In the genomic region with DNA sequence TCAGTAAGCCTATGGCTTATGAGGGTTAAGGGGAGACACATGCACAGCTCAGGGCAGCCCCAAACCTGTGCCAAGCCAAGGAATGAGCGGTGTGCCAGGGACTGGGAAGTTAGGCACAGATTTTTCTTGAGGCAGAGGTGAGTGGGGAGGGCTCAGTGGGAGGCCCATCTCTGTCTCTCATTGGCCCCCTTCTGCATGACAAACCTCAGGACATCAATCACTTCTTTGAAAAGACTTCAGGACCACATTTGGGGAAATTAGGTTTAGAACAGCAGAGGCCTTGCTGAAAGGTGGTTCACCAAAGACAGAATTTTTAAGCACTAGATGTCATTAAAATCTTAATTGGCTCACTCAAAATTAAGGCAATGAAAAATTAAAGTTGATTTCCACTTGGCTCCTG, we compare ENCODE assay signal across 15 cellular contexts. TPM values are rescaled to one million over a fixed set of nuclear protein-coding genes. Genes with fewer than 3 reads are reported as not detected.
DNase-seq lines count a peak whose midpoint lies in the region; ATAC-seq and TF ChIP-seq lines count a peak whose summit lies in the region.
"Had no signal": no experiment of that assay in that cellular context is flagged by ENCODE, and none has a peak within 500 bp of the region (broad histone marks: within the 10 kb centered on the region; RNA-seq: fewer than 3 reads in every experiment).

No MANE protein-coding gene starts in this region.

- no peak overlapping the region for H3K27ac Mint-ChIP-seq in neural progenitor cell
- no peak overlapping the region for H3K27ac Mint-ChIP-seq in stimulated activated naive CD8-positive, alpha-beta T cell treated with anti-CD3 and anti-CD28 coated beads, Interleukin-15, amount 100 ng/mL, for 72 hours
- H3K27ac Mint-ChIP-seq: B cell; CD8-positive, alpha-beta T cell; H9 had no signal

- no peak overlapping the region for H3K4me2 ChIP-seq in neural progenitor cell
- H3K4me2 ChIP-seq: BLaER1 treated with 17β-estradiol and CSF1 and Interleukin-3, amounts not matched to agents 10 nM and 100 nM; KMS-11 had no signal

- H3K36me3 ChIP-seq in H7 (replicated peaks; ENCODE audit: control insufficient read depth, insufficient read depth, low read length) (no peaks in the 10 kb centered on the region), HUES48 (ENCODE audit: control insufficient read depth, insufficient read depth, low read length) (no peaks in the 10 kb centered on the region), neural progenitor cell (no peaks in the 10 kb centered on the region)
- H3K36me3 ChIP-seq: BLaER1 treated with 17β-estradiol and CSF1 and Interleukin-3, amounts not matched to agents 10 nM and 100 nM had no signal

- H3K4me1 Mint-ChIP-seq in neural progenitor cell = peaks cover 5% of the 10 kb centered on the region
- no peaks in the 10 kb centered on the region for H3K4me1 Mint-ChIP-seq in stimulated activated naive CD8-positive, alpha-beta T cell treated with anti-CD3 and anti-CD28 coated beads, Interleukin-15, amount 100 ng/mL, for 72 hours

- no peaks in the 10 kb centered on the region for H3F3A ChIP-seq in neural progenitor cell (ENCODE audit: low read depth)

- H2AFZ ChIP-seq in neural progenitor cell (replicated peaks) = no peak overlapping the region

- DNase-seq in H7 (peak; percentile 52), neural progenitor cell (ENCODE audit: low spot score) (no peak), DMS114 treated with DMSO at 0.1 percent for 48 hours (lab: John Stamatoyannopoulos, UW; ENCODE audit: unreplicated experiment) (no peak)
- no peak for DNase-seq in stimulated activated naive CD8-positive, alpha-beta T cell treated with anti-CD3 and anti-CD28 coated beads, Interleukin-15, amount 100 ng/mL, for 72 hours
- DNase-seq: Calu3; CD8-positive, alpha-beta T cell; GDM1; GOT3; H9 had no signal

- H3K27me3 Mint-ChIP-seq in neural progenitor cell (ENCODE audit: insufficient read depth, low read depth) = peaks cover 2% of the 10 kb centered on the region
- H3K27me3 Mint-ChIP-seq in stimulated activated naive CD8-positive, alpha-beta T cell treated with anti-CD3 and anti-CD28 coated beads, Interleukin-15, amount 100 ng/mL, for 72 hours = no peaks in the 10 kb centered on the region
- H3K27me3 Mint-ChIP-seq: B cell had no signal

- no peak for TF ChIP-seq CTCF in neural progenitor cell (IDR thresholded peaks at IDR 0.05)

- H3K4me3 Mint-ChIP-seq in neural progenitor cell = no peak overlapping the region
- H3K4me3 Mint-ChIP-seq in stimulated activated naive CD8-positive, alpha-beta T cell treated with anti-CD3 and anti-CD28 coated beads, Interleukin-15, amount 100 ng/mL, for 72 hours = no peak overlapping the region
- H3K4me3 Mint-ChIP-seq: B cell; CD8-positive, alpha-beta T cell; H9 had no signal

- H3K27me3 ChIP-seq in H7 (ENCODE audit: control insufficient read depth, insufficient read depth, low read length) (no peaks in the 10 kb centered on the region), HUES48 (ENCODE audit: control insufficient read depth, insufficient read depth, low read length) (no peaks in the 10 kb centered on the region), neural progenitor cell (no peaks in the 10 kb centered on the region)
- H3K27me3 ChIP-seq: BLaER1 treated with 17β-estradiol and CSF1 and Interleukin-3, amounts not matched to agents 10 nM and 100 nM had no signal

- H3K9ac ChIP-seq in HUES48 (ENCODE audit: low read depth, low read length) (no peak overlapping the region), neural progenitor cell (no peak overlapping the region)
- H3K9ac ChIP-seq: BLaER1 treated with 17β-estradiol and CSF1 and Interleukin-3, amounts not matched to agents 10 nM and 100 nM; KMS-11 had no signal

- no peaks in the 10 kb centered on the region for H3K9me3 Mint-ChIP-seq in neural progenitor cell
- H3K9me3 Mint-ChIP-seq in stimulated activated naive CD8-positive, alpha-beta T cell treated with anti-CD3 and anti-CD28 coated beads, Interleukin-15, amount 100 ng/mL, for 72 hours = no peaks in the 10 kb centered on the region
- H3K9me3 Mint-ChIP-seq: CD8-positive, alpha-beta T cell; H9 had no signal

- H3K79me2 ChIP-seq in neural progenitor cell (ENCODE audit: low read depth) = no peaks in the 10 kb centered on the region

- ATAC-seq in GM18909 (IDR thresholded peaks at IDR 0.05; ENCODE audit: poor library complexity, unreplicated experiment) (peak; percentile 7), HG03095 (IDR thresholded peaks at IDR 0.05; ENCODE audit: unreplicated experiment) (no peak)
- ATAC-seq in stimulated activated naive CD8-positive, alpha-beta T cell treated with anti-CD3 and anti-CD28 coated beads, Interleukin-15, amount 100 ng/mL, for 72 hours = no peak
- ATAC-seq: CD8-positive, alpha-beta T cell had no signal

- H3K36me3 Mint-ChIP-seq in neural progenitor cell = no peaks in the 10 kb centered on the region
- H3K36me3 Mint-ChIP-seq: CD8-positive, alpha-beta T cell had no signal

- H3K27ac ChIP-seq in HUES48 (ENCODE audit: low read depth, low read length) = peak overlapping the region; percentile 23
- no peak overlapping the region for H3K27ac ChIP-seq in neural progenitor cell
- H3K27ac ChIP-seq: BLaER1 treated with 17β-estradiol and CSF1 and Interleukin-3, amounts not matched to agents 10 nM and 100 nM; KMS-11 had no signal

- H3K9me3 ChIP-seq in HUES48 (ENCODE audit: control insufficient read depth, insufficient read depth, low read length) (no peaks in the 10 kb centered on the region), neural progenitor cell (ENCODE audit: low read depth) (no peaks in the 10 kb centered on the region)
- H3K9me3 ChIP-seq: BLaER1 treated with 17β-estradiol and CSF1 and Interleukin-3, amounts not matched to agents 10 nM and 100 nM had no signal

- H3K4me3 ChIP-seq in H7 (ENCODE audit: insufficient read depth, low read depth, low read length) = no peak overlapping the region
- H3K4me3 ChIP-seq in HUES48 (ENCODE audit: low read depth, low read length) = no peak overlapping the region
- H3K4me3 ChIP-seq in neural progenitor cell = no peak overlapping the region
- H3K4me3 ChIP-seq: BLaER1 treated with 17β-estradiol and CSF1 and Interleukin-3, amounts not matched to agents 10 nM and 100 nM had no signal

- H4K20me1 ChIP-seq in neural progenitor cell (ENCODE audit: low read depth) = no peaks in the 10 kb centered on the region

- H3K4me1 ChIP-seq in HUES48 (ENCODE audit: control insufficient read depth, insufficient read depth, low read length) (no peaks in the 10 kb centered on the region; the same call in 1 of the 2 replicates), neural progenitor cell (no peaks in the 10 kb centered on the region)
- H3K4me1 ChIP-seq: BLaER1 treated with 17β-estradiol and CSF1 and Interleukin-3, amounts not matched to agents 10 nM and 100 nM had no signal

RNA-seq across cellular contexts. Expression of a gene that starts 57.2 kb away (rescaled TPM):
- 206 and 229 TPM in 2 replicates for total RNA-seq in H7 (2014; rRNA removed; shearing (Covaris generic))
- total RNA-seq in neural progenitor cell (ENCODE audit: low replicate concordance) = 261 and 482 TPM in 2 replicates
